ENCODE assay signal across 2 cellular contexts in the genomic region with DNA sequence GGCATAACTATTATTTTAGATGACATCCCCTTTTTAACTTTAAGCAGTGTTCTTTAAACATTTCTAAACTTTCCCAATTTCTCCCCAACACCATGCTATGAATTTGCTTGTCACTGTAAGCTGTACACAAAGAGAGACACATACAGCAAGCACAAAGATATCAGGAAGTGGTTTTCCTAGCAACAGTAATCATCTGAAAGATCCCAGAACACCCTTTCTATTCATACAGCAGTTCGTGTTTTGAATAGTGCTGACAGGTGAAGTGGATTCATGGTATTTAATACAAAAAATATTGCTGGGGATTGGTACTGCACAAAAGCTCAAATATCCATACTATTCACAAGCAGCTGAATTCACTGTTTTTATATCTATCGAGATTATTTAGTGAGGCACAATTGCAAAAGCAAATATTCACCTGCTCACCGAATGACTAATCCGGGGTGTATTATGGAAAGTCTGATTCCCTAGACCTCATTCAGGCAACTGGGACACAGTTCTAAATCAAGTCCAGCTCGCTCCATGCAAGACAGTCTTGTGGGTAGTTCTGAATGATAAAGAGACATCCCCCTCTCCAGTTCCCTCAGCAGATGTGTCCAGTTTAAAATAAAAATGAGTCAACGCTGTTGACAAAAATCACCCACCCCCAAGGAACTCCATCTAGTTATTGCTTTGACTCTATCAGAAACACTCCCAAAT.
TF ChIP-seq lines count a peak whose summit lies in the region.

No MANE protein-coding gene starts in this region.

TF ChIP-seq in HepG2, 621 proteins besides CTCF, POLR2A, EP300 and RAD21:
- TF ChIP-seq, protein P1, sequence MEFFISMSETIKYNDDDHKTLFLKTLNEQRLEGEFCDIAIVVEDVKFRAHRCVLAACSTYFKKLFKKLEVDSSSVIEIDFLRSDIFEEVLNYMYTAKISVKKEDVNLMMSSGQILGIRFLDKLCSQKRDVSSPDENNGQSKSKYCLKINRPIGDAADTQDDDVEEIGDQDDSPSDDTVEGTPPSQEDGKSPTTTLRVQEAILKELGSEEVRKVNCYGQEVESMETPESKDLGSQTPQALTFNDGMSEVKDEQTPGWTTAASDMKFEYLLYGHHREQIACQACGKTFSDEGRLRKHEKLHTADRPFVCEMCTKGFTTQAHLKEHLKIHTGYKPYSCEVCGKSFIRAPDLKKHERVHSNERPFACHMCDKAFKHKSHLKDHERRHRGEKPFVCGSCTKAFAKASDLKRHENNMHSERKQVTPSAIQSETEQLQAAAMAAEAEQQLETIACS (CRISPR knock-in tag; IDR thresholded peaks at IDR 0.05), result no peak
- TF ChIP-seq ZNF264 (CRISPR knock-in tag; IDR thresholded peaks at IDR 0.05) (no peak), TBL1XR1 (IDR thresholded peaks at IDR 0.05; ENCODE audit: borderline replicate concordance, low read length, partially characterized antibody) (no peak), BRD4 (CRISPR knock-in tag; IDR thresholded peaks at IDR 0.05) (no peak), ZNF335 (CRISPR knock-in tag; IDR thresholded peaks at IDR 0.05) (no peak), MEIS1 (CRISPR knock-in tag; IDR thresholded peaks at IDR 0.05; ENCODE audit: borderline replicate concordance) (no peak), KLF15 (CRISPR knock-in tag; IDR thresholded peaks at IDR 0.05; ENCODE audit: borderline replicate concordance) (no peak), ELF1 (CRISPR knock-in tag; IDR thresholded peaks at IDR 0.05) (no peak), KLF16 (CRISPR knock-in tag; IDR thresholded peaks at IDR 0.05) (no peak), SCMH1 (CRISPR knock-in tag; IDR thresholded peaks at IDR 0.05; ENCODE audit: borderline replicate concordance) (no peak), ZZZ3 (CRISPR knock-in tag; IDR thresholded peaks at IDR 0.05; ENCODE audit: borderline replicate concordance) (no peak)

TF ChIP-seq in neural cell, 6 proteins besides CTCF, POLR2A, EP300 and RAD21:
- TF ChIP-seq TAF1 (IDR thresholded peaks at IDR 0.05; ENCODE audit: low read depth) (no peak), POLR2AphosphoS5 (IDR thresholded peaks at IDR 0.05) (peak; percentile 82), SMC3 (conservative IDR thresholded peaks at IDR 0.05; ENCODE audit: poor library complexity) (peak; percentile 29)
- TF ChIP-seq, protein P2, sequence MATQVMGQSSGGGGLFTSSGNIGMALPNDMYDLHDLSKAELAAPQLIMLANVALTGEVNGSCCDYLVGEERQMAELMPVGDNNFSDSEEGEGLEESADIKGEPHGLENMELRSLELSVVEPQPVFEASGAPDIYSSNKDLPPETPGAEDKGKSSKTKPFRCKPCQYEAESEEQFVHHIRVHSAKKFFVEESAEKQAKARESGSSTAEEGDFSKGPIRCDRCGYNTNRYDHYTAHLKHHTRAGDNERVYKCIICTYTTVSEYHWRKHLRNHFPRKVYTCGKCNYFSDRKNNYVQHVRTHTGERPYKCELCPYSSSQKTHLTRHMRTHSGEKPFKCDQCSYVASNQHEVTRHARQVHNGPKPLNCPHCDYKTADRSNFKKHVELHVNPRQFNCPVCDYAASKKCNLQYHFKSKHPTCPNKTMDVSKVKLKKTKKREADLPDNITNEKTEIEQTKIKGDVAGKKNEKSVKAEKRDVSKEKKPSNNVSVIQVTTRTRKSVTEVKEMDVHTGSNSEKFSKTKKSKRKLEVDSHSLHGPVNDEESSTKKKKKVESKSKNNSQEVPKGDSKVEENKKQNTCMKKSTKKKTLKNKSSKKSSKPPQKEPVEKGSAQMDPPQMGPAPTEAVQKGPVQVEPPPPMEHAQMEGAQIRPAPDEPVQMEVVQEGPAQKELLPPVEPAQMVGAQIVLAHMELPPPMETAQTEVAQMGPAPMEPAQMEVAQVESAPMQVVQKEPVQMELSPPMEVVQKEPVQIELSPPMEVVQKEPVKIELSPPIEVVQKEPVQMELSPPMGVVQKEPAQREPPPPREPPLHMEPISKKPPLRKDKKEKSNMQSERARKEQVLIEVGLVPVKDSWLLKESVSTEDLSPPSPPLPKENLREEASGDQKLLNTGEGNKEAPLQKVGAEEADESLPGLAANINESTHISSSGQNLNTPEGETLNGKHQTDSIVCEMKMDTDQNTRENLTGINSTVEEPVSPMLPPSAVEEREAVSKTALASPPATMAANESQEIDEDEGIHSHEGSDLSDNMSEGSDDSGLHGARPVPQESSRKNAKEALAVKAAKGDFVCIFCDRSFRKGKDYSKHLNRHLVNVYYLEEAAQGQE (IDR thresholded peaks at IDR 0.05; ENCODE audit: borderline replicate concordance), result peak; percentile 91
